Comparison of ENCODE assay signal across 1 cellular context in the genomic region with DNA sequence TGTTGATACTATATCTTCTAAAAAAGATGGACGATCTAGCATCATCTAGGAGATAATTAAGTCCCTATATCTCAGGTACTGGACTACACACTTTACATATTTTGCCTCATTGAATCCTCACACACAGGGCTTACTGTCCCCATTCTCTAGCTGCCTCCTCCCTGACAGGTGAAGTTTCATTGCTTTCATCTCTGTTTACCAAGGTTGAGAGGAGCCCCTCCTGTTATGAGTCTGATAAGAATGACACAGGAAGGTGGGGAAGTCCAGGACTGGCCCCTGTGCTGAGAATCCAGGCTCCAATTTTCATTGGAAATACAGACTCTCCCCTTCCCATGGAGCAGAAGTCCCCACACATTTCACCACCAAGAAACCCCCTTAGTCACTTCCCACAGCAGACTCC.
TF ChIP-seq lines count a peak whose summit lies in the region.

No MANE protein-coding gene starts in this region.

TF ChIP-seq in HepG2, 621 proteins besides CTCF, POLR2A, EP300 and RAD21 (continued from another document and continues in another):
- TF ChIP-seq, protein P1, sequence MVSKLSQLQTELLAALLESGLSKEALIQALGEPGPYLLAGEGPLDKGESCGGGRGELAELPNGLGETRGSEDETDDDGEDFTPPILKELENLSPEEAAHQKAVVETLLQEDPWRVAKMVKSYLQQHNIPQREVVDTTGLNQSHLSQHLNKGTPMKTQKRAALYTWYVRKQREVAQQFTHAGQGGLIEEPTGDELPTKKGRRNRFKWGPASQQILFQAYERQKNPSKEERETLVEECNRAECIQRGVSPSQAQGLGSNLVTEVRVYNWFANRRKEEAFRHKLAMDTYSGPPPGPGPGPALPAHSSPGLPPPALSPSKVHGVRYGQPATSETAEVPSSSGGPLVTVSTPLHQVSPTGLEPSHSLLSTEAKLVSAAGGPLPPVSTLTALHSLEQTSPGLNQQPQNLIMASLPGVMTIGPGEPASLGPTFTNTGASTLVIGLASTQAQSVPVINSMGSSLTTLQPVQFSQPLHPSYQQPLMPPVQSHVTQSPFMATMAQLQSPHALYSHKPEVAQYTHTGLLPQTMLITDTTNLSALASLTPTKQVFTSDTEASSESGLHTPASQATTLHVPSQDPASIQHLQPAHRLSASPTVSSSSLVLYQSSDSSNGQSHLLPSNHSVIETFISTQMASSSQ (IDR thresholded peaks at IDR 0.05; ENCODE audit: low read depth): peak; percentile 71
- TF ChIP-seq, protein P1 (CRISPR knock-in tag; IDR thresholded peaks at IDR 0.05; ENCODE audit: borderline replicate concordance): peak; percentile 73; the same call in 1 of the 2 replicates
- no peak for TF ChIP-seq ZC3H13 (CRISPR knock-in tag; IDR thresholded peaks at IDR 0.05)
- peak; percentile 88; the same call in 1 of the 2 replicates for TF ChIP-seq HMG20A (CRISPR knock-in tag; IDR thresholded peaks at IDR 0.05; ENCODE audit: borderline replicate concordance)
- no peak for TF ChIP-seq TRIM24 (CRISPR knock-in tag; IDR thresholded peaks at IDR 0.05)
- TF ChIP-seq, protein P2, sequence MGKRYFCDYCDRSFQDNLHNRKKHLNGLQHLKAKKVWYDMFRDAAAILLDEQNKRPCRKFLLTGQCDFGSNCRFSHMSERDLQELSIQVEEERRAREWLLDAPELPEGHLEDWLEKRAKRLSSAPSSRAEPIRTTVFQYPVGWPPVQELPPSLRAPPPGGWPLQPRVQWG (CRISPR knock-in tag; IDR thresholded peaks at IDR 0.05; ENCODE audit: borderline replicate concordance, low read depth): no peak
- TF ChIP-seq, protein P3, sequence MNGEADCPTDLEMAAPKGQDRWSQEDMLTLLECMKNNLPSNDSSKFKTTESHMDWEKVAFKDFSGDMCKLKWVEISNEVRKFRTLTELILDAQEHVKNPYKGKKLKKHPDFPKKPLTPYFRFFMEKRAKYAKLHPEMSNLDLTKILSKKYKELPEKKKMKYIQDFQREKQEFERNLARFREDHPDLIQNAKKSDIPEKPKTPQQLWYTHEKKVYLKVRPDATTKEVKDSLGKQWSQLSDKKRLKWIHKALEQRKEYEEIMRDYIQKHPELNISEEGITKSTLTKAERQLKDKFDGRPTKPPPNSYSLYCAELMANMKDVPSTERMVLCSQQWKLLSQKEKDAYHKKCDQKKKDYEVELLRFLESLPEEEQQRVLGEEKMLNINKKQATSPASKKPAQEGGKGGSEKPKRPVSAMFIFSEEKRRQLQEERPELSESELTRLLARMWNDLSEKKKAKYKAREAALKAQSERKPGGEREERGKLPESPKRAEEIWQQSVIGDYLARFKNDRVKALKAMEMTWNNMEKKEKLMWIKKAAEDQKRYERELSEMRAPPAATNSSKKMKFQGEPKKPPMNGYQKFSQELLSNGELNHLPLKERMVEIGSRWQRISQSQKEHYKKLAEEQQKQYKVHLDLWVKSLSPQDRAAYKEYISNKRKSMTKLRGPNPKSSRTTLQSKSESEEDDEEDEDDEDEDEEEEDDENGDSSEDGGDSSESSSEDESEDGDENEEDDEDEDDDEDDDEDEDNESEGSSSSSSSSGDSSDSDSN (CRISPR knock-in tag; IDR thresholded peaks at IDR 0.05): no peak
- TF ChIP-seq DPF2 (CRISPR knock-in tag; IDR thresholded peaks at IDR 0.05; ENCODE audit: borderline replicate concordance, low read depth): peak; percentile 77
- TF ChIP-seq GATA4 (IDR thresholded peaks at IDR 0.05; ENCODE audit: borderline replicate concordance, low read depth): peak; percentile 96
- no peak for TF ChIP-seq ZC3H4 (CRISPR knock-in tag; IDR thresholded peaks at IDR 0.05; ENCODE audit: borderline replicate concordance)
- no peak; the same call in 1 of the 2 replicates for TF ChIP-seq ZBTB38 (CRISPR knock-in tag; IDR thresholded peaks at IDR 0.05)
- TF ChIP-seq ZNF580 (CRISPR knock-in tag; IDR thresholded peaks at IDR 0.05; ENCODE audit: borderline replicate concordance, low read depth): 0 out of 2 replicates have a peak, but pooled peaks have one; percentile 25
- TF ChIP-seq ATF4 (CRISPR knock-in tag; IDR thresholded peaks at IDR 0.05): no peak; a peak in 1 of 4 replicates
- no peak for TF ChIP-seq FOXP1 (IDR thresholded peaks at IDR 0.05)
- TF ChIP-seq FOXP1 (CRISPR knock-in tag; IDR thresholded peaks at IDR 0.05): peak; percentile 96
- TF ChIP-seq CBFB (CRISPR knock-in tag; IDR thresholded peaks at IDR 0.05): peak; percentile 47; the same call in 1 of the 2 replicates
- no peak for TF ChIP-seq ZNF160 (CRISPR knock-in tag; IDR thresholded peaks at IDR 0.05)
- TF ChIP-seq ZNF878 (CRISPR knock-in tag; IDR thresholded peaks at IDR 0.05): no peak; the same call in 1 of the 2 replicates
- no peak for TF ChIP-seq E2F5 (CRISPR knock-in tag; conservative IDR thresholded peaks at IDR 0.05)
- TF ChIP-seq, protein P4, sequence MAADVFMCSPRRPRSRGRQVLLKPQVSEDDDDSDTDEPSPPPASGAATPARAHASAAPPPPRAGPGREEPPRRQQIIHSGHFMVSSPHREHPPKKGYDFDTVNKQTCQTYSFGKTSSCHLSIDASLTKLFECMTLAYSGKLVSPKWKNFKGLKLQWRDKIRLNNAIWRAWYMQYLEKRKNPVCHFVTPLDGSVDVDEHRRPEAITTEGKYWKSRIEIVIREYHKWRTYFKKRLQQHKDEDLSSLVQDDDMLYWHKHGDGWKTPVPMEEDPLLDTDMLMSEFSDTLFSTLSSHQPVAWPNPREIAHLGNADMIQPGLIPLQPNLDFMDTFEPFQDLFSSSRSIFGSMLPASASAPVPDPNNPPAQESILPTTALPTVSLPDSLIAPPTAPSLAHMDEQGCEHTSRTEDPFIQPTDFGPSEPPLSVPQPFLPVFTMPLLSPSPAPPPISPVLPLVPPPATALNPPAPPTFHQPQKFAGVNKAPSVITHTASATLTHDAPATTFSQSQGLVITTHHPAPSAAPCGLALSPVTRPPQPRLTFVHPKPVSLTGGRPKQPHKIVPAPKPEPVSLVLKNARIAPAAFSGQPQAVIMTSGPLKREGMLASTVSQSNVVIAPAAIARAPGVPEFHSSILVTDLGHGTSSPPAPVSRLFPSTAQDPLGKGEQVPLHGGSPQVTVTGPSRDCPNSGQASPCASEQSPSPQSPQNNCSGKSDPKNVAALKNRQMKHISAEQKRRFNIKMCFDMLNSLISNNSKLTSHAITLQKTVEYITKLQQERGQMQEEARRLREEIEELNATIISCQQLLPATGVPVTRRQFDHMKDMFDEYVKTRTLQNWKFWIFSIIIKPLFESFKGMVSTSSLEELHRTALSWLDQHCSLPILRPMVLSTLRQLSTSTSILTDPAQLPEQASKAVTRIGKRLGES (CRISPR knock-in tag; IDR thresholded peaks at IDR 0.05; ENCODE audit: borderline replicate concordance): no peak
- TF ChIP-seq, protein P5, sequence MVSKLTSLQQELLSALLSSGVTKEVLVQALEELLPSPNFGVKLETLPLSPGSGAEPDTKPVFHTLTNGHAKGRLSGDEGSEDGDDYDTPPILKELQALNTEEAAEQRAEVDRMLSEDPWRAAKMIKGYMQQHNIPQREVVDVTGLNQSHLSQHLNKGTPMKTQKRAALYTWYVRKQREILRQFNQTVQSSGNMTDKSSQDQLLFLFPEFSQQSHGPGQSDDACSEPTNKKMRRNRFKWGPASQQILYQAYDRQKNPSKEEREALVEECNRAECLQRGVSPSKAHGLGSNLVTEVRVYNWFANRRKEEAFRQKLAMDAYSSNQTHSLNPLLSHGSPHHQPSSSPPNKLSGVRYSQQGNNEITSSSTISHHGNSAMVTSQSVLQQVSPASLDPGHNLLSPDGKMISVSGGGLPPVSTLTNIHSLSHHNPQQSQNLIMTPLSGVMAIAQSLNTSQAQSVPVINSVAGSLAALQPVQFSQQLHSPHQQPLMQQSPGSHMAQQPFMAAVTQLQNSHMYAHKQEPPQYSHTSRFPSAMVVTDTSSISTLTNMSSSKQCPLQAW (CRISPR knock-in tag; IDR thresholded peaks at IDR 0.05): peak; percentile 61; the same call in 1 of the 2 replicates
- TF ChIP-seq U2AF1 (optimal IDR thresholded peaks at IDR 0.05; ENCODE audit: low read depth, low read length): no peak
- TF ChIP-seq SMC3 (IDR thresholded peaks at IDR 0.05; ENCODE audit: low read length): no peak
- TF ChIP-seq ELF3 (CRISPR knock-in tag; IDR thresholded peaks at IDR 0.05): peak; percentile 74
- TF ChIP-seq KAT8 (CRISPR knock-in tag; IDR thresholded peaks at IDR 0.05): 0 out of 2 replicates have a peak, but pooled peaks have one; percentile 51
- TF ChIP-seq PITX1 (CRISPR knock-in tag; IDR thresholded peaks at IDR 0.05): peak; percentile 90
- TF ChIP-seq, protein P6, sequence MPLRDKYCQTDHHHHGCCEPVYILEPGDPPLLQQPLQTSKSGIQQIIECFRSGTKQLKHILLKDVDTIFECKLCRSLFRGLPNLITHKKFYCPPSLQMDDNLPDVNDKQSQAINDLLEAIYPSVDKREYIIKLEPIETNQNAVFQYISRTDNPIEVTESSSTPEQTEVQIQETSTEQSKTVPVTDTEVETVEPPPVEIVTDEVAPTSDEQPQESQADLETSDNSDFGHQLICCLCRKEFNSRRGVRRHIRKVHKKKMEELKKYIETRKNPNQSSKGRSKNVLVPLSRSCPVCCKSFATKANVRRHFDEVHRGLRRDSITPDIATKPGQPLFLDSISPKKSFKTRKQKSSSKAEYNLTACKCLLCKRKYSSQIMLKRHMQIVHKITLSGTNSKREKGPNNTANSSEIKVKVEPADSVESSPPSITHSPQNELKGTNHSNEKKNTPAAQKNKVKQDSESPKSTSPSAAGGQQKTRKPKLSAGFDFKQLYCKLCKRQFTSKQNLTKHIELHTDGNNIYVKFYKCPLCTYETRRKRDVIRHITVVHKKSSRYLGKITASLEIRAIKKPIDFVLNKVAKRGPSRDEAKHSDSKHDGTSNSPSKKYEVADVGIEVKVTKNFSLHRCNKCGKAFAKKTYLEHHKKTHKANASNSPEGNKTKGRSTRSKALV (CRISPR knock-in tag; IDR thresholded peaks at IDR 0.05): no peak
- TF ChIP-seq SIN3B (IDR thresholded peaks at IDR 0.05; ENCODE audit: low read length): no peak
- TF ChIP-seq SIX1 (CRISPR knock-in tag; IDR thresholded peaks at IDR 0.05; ENCODE audit: borderline replicate concordance): peak; percentile 76; the same call in 1 of the 2 replicates
- TF ChIP-seq SAP130 (CRISPR knock-in tag; IDR thresholded peaks at IDR 0.05; ENCODE audit: low read depth): peak; percentile 90
- TF ChIP-seq TRIM22 (IDR thresholded peaks at IDR 0.05): no peak
- no peak for TF ChIP-seq ZNF468 (CRISPR knock-in tag; IDR thresholded peaks at IDR 0.05)
- TF ChIP-seq ZFP91 (CRISPR knock-in tag; IDR thresholded peaks at IDR 0.05; ENCODE audit: borderline replicate concordance): no peak; the same call in 1 of the 2 replicates
